ENCODE assay signal across 9 cellular contexts in the genomic region with DNA sequence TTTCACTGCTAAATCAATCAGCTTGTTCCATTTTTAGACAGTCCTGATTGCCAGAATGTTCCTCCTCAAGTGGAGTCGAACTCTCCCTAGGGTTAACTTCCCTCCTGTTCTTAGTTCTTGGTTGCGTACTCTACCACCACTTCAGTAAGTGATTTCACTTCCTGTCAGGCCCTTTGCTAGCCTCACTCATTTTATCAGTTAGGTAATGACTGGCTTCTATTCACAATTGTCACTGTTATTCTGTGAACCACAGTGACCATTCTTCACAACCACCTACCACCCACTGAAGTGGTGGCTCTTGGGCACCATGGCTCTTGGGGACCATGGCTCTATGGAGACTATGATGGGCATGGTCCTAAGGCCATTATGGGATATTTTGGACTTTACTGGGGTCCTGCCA.
DNase-seq lines count a peak whose midpoint lies in the region; ATAC-seq and TF ChIP-seq lines count a peak whose summit lies in the region.
"Had no signal": no experiment of that assay in that cellular context is flagged by ENCODE, and none has a peak within 500 bp of the region (broad histone marks: within the 10 kb centered on the region; RNA-seq: fewer than 3 reads in every experiment).

No MANE protein-coding gene starts in this region.

- ATAC-seq in GM21529 (IDR thresholded peaks at IDR 0.05; ENCODE audit: unreplicated experiment) (peak; percentile 50), IMR-90 (ENCODE audit: low read depth) (no peak)

- no peak for TF ChIP-seq CTCF in IMR-90 (conservative IDR thresholded peaks at IDR 0.05; ENCODE audit: low read depth, low read length)
- peak; percentile 13 for TF ChIP-seq CTCF in neutrophil (IDR thresholded peaks at IDR 0.05)
- TF ChIP-seq CTCF in ovary (IDR thresholded peaks at IDR 0.05) = no peak

- intact Hi-C loops in IMR-90 (cut with micrococcal nuclease) (no loop called here), ovary (cut with DNase I) (no loop called here)

- no peaks in the 10 kb centered on the region for H3K27me3 ChIP-seq in IMR-90 (ENCODE audit: control insufficient read depth, insufficient read depth, low read length)
- H3K27me3 ChIP-seq in neutrophil = no peaks in the 10 kb centered on the region
- H3K27me3 ChIP-seq in ovary = no peaks in the 10 kb centered on the region

- no peak overlapping the region for H2BK20ac ChIP-seq in IMR-90 (ENCODE audit: low read depth, low read length)

- no peak for TF ChIP-seq POLR2A in IMR-90 (IDR thresholded peaks at IDR 0.05; ENCODE audit: low read depth, low read length)
- TF ChIP-seq POLR2A in ovary (IDR thresholded peaks at IDR 0.05) = no peak

- peaks cover 13% of the 10 kb centered on the region for H3K36me3 Mint-ChIP-seq in activated CD4-positive, alpha-beta T cell treated with anti-CD3 and anti-CD28 coated beads, Interleukin-2, amount 10 ng/mL, durations not matched to agents 7 days and 5 days (ENCODE audit: low read depth)

- H2AK5ac ChIP-seq in IMR-90 (ENCODE audit: low read depth, low read length) = peak overlapping the region; percentile 14; the same call in 1 of the 2 replicates

- H3K4me3 Mint-ChIP-seq in activated CD4-positive, alpha-beta T cell treated with anti-CD3 and anti-CD28 coated beads, Interleukin-2, amount 10 ng/mL, durations not matched to agents 7 days and 5 days = no peak overlapping the region

- H3K9me1 ChIP-seq in IMR-90 (ENCODE audit: insufficient read depth, low read length) = peaks cover 5% of the 10 kb centered on the region; the same call in 1 of the 2 replicates

- dilution Hi-C loops in IMR-90 (cut with HindIII; ENCODE audit: low sequenced_read_pairs, unreplicated experiment) = no loop called here

- in situ Hi-C loops in IMR-90 (cut with MboI; ENCODE audit: low sequenced_read_pairs) = no loop called here

- H3K79me1 ChIP-seq in IMR-90 (ENCODE audit: low read depth in 1 of 2, low read length in 2 of 2) = peaks cover 22 to 76% of the 10 kb centered on the region in 2 experiments

- no peak overlapping the region for H4K8ac ChIP-seq in IMR-90 (ENCODE audit: low read depth in 2 of 2, low read length in 2 of 2)

- H2AFZ ChIP-seq in IMR-90 (replicated peaks; ENCODE audit: low read length, poor library complexity) = no peak overlapping the region

- no peak overlapping the region for H2AK9ac ChIP-seq in IMR-90 (replicated peaks; ENCODE audit: low read depth, low read length, poor library complexity)

- peak overlapping the region; percentile 41 for H3K27ac Mint-ChIP-seq in activated CD4-positive, alpha-beta T cell treated with anti-CD3 and anti-CD28 coated beads, Interleukin-2, amount 10 ng/mL, durations not matched to agents 7 days and 5 days

- peaks cover 27% of the 10 kb centered on the region; the same call in 1 of the 2 replicates for H4K20me1 ChIP-seq in IMR-90 (ENCODE audit: insufficient read depth, low read length)

- H3K9ac ChIP-seq in IMR-90 (ENCODE audit: low read depth, low read length) = no peak overlapping the region

- H3K36me3 ChIP-seq in IMR-90 (ENCODE audit: control insufficient read depth, insufficient read depth, low read length) (0 out of 2 replicates have a peak, but pooled peaks cover 3% of the 10 kb centered on the region), neutrophil (no peaks in the 10 kb centered on the region), ovary (no peaks in the 10 kb centered on the region)

- no peak overlapping the region; the same call in 1 of the 2 replicates for H3K4ac ChIP-seq in IMR-90 (ENCODE audit: low read depth, low read length)

- H3K23ac ChIP-seq in IMR-90 (ENCODE audit: low read depth, low read length) = no peak overlapping the region

- 100% methylated on average over 1 of the region's 2 CpGs; no CpG with 5 or more reads in 1 of the 2 experiments for WGBS in IMR-90 (ENCODE audit: extremely low coverage in 2 of 2, insufficient read length in 1 of 2), 2 experiments
- WGBS in ovary, 3 donors = 90 to 98% (median 92%) methylated on average over 2 of the region's 2 CpGs

- no peaks in the 10 kb centered on the region for H3K9me3 ChIP-seq in IMR-90 (ENCODE audit: control insufficient read depth, insufficient read depth, low read length)
- no peaks in the 10 kb centered on the region for H3K9me3 ChIP-seq in neutrophil
- no peaks in the 10 kb centered on the region for H3K9me3 ChIP-seq in ovary

- no peak overlapping the region for H4K5ac ChIP-seq in IMR-90 (ENCODE audit: low read depth, low read length)

- no peak overlapping the region for H3K4me2 ChIP-seq in IMR-90 (ENCODE audit: low read depth, low read length)

- H3K14ac ChIP-seq in IMR-90 (replicated peaks; ENCODE audit: low read depth, low read length) = no peak overlapping the region

- H3K4me1 ChIP-seq in IMR-90 (ENCODE audit: control insufficient read depth, insufficient read depth, low read length) (peaks cover 13% of the 10 kb centered on the region), neutrophil (ENCODE audit: control insufficient read depth in 1 of 2, insufficient read depth in 1 of 2, low read depth in 1 of 2, low read length in 1 of 2) (peaks cover 91 to 98% of the 10 kb centered on the region in 2 experiments), ovary (ENCODE audit: insufficient read depth) (peaks cover 1% of the 10 kb centered on the region)

- no peak overlapping the region for H3K56ac ChIP-seq in IMR-90 (ENCODE audit: extremely low read depth, insufficient read depth, low read length)

- no peak for TF ChIP-seq EP300 in ovary (IDR thresholded peaks at IDR 0.05)

- H2BK120ac ChIP-seq in IMR-90 (ENCODE audit: low read depth, low read length) = no peak overlapping the region

- H2BK5ac ChIP-seq in IMR-90 (ENCODE audit: low read depth, low read length, poor library complexity, severe bottlenecking) = no peak overlapping the region

- H2BK15ac ChIP-seq in IMR-90 (ENCODE audit: low read depth, low read length) = no peak overlapping the region

- CTCF ChIA-PET in activated CD4-positive, alpha-beta T cell treated with anti-CD3 and anti-CD28 coated beads, Interleukin-2, amount 10 ng/mL, durations not matched to agents 7 days and 5 days (lab: Charles Lee) = interaction anchor here (0.7 to 2.0 kb wide), 5 partner anchors 10 to 1096 kb away, joined by 3 to 18 read pairs (median 3); no protein-coding TSS in a partner anchor
- CTCF ChIA-PET in IMR-90 (lab: Yijun Ruan, JAX) = no interaction called here

- H3K4me1 Mint-ChIP-seq in activated CD4-positive, alpha-beta T cell treated with anti-CD3 and anti-CD28 coated beads, Interleukin-2, amount 10 ng/mL, durations not matched to agents 7 days and 5 days = peaks cover 66% of the 10 kb centered on the region

- H3K27ac ChIP-seq in IMR-90 (ENCODE audit: insufficient read depth, low read length) (no peak overlapping the region), neutrophil (peak overlapping the region; percentile 90), ovary (no peak overlapping the region)

- TF ChIP-seq RAD21 in IMR-90 (IDR thresholded peaks at IDR 0.05; ENCODE audit: low read length) = no peak

- POLR2A ChIA-PET in activated CD4-positive, alpha-beta T cell treated with anti-CD3 and anti-CD28 coated beads, Interleukin-2, amount 10 ng/mL, durations not matched to agents 7 days and 5 days (lab: Charles Lee) = no interaction called here
- POLR2A ChIA-PET in IMR-90 (lab: Charles Lee; ENCODE audit: unreplicated experiment) = no interaction called here

- H3K4me3 ChIP-seq in IMR-90 (ENCODE audit: insufficient read depth, low read depth, low read length) (no peak overlapping the region), neutrophil (ENCODE audit: low read depth in 1 of 2, low read length in 1 of 2) (peak overlapping the region in 1 of 2 experiments; percentile 3), ovary (no peak overlapping the region)

- no peak for DNase-seq in activated CD4-positive, alpha-beta T cell treated with anti-CD3 and anti-CD28 coated beads, Interleukin-2, amount 10 ng/mL, durations not matched to agents 7 days and 5 days
- DNase-seq in activated CD4-positive, alpha-beta T cell treated with anti-CD3 and anti-CD28 coated beads, Interleukin-2, amount 50 U/mL, for 4 hours = no peak
- DNase-seq in IMR-90 (no peak), ovary (no peak), islet precursor cell (no peak), NCI-H2107 (lab: John Stamatoyannopoulos, UW) (no peak)
- DNase-seq: erythroblast had no signal

- peaks cover 2% of the 10 kb centered on the region for H3K9me3 Mint-ChIP-seq in activated CD4-positive, alpha-beta T cell treated with anti-CD3 and anti-CD28 coated beads, Interleukin-2, amount 10 ng/mL, durations not matched to agents 7 days and 5 days

- no peaks in the 10 kb centered on the region for H3K27me3 Mint-ChIP-seq in activated CD4-positive, alpha-beta T cell treated with anti-CD3 and anti-CD28 coated beads, Interleukin-2, amount 10 ng/mL, durations not matched to agents 7 days and 5 days

- no peak overlapping the region for H3K18ac ChIP-seq in IMR-90 (ENCODE audit: low read depth, low read length)

- H4K91ac ChIP-seq in IMR-90 (ENCODE audit: insufficient read depth, low read depth, low read length) = no peak overlapping the region

- no TSS peak for BruUV-seq in IMR-90 (replicated peaks; lab: Mats Ljungman, UMichigan)

TF ChIP-seq in IMR-90, 13 proteins besides CTCF, POLR2A, EP300 and RAD21 (continues in another document):
- TF ChIP-seq FOS (IDR thresholded peaks at IDR 0.05; ENCODE audit: low read depth, low read length) (no peak), BHLHE40 (IDR thresholded peaks at IDR 0.05; ENCODE audit: low read depth, low read length) (no peak), MAFK (IDR thresholded peaks at IDR 0.05; ENCODE audit: low read depth, low read length) (no peak), RCOR1 (IDR thresholded peaks at IDR 0.05; ENCODE audit: insufficient replicate concordance, low read length) (no peak), SMC3 (IDR thresholded peaks at IDR 0.05; ENCODE audit: low read depth, low read length) (no peak), MAZ (IDR thresholded peaks at IDR 0.05; ENCODE audit: borderline replicate concordance, low read depth, low read length) (no peak), RFX5 (IDR thresholded peaks at IDR 0.05; ENCODE audit: low read depth, low read length) (no peak), CHD1 (IDR thresholded peaks at IDR 0.05; ENCODE audit: low read depth, low read length) (no peak)
- TF ChIP-seq, protein P1, sequence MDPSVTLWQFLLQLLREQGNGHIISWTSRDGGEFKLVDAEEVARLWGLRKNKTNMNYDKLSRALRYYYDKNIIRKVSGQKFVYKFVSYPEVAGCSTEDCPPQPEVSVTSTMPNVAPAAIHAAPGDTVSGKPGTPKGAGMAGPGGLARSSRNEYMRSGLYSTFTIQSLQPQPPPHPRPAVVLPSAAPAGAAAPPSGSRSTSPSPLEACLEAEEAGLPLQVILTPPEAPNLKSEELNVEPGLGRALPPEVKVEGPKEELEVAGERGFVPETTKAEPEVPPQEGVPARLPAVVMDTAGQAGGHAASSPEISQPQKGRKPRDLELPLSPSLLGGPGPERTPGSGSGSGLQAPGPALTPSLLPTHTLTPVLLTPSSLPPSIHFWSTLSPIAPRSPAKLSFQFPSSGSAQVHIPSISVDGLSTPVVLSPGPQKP (IDR thresholded peaks at IDR 0.05; ENCODE audit: borderline replicate concordance, low read depth, low read length) = no peak
